Comparison of ENCODE assay signal across 9 cellular contexts in the genomic region with DNA sequence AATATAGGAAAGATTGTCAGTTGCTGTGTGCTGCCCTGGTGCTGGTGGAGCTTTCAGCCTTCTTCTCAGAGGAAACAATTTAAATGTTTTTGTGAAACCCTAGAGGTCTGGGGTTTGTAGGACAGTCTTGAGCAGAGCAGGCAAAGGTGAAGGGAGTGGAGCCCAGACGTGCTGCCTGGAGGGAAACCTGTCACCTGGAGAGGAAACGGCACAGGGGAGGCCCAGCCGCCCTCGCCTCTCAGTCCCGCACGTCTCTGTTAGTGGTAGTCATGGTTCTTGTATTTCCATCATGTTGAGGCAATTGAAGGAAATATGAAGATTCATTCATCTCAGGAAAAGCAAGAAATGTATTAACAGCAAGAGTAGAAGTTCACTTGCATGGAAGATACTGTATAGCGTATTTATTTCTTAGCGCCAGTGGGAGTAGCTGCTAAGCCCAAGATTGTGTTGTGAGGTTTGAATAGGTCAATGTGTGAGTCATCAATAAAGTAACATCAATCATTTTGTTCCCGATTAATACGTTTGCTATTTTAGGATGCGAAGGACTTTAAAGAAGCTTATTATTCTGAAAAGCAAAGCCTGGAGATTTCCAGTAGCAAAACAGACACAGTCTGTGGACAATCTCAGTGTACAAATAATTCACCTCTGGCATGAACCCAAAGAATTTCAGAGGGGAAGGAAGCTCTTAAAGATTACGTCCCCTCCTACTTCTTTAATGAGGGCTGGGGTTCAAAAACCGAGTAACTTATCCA.
DNase-seq lines count a peak whose midpoint lies in the region; ATAC-seq and TF ChIP-seq lines count a peak whose summit lies in the region.
"Had no signal": no experiment of that assay in that cellular context is flagged by ENCODE, and none has a peak within 500 bp of the region (broad histone marks: within the 10 kb centered on the region; RNA-seq: fewer than 3 reads in every experiment).

No MANE protein-coding gene starts in this region.

- H3K4me3 ChIP-seq in heart left ventricle (peak overlapping the region in 1 of 12 donors; percentile 5), upper lobe of right lung (no peak overlapping the region), MG63 (no peak overlapping the region)

- DNase-seq in heart left ventricle: no peak
- DNase-seq in cardiac septum (ENCODE audit: low spot score): no peak
- peak; percentile 44 for DNase-seq in activated naive CD4-positive, alpha-beta T cell treated with anti-CD3 and anti-CD28 coated beads, Interleukin-2, amount 50 U/mL, for 16 hours
- DNase-seq in mesenteric fat pad (ENCODE audit: low spot score): peak; percentile 72
- DNase-seq in upper lobe of right lung: peak; percentile 46
- DNase-seq in MG63: no peak
- no peak for DNase-seq in activated CD8-positive, alpha-beta memory T cell treated with anti-CD3 and anti-CD28 coated beads for 24 hours
- DNase-seq: KG1 had no signal

- H3K9me3 ChIP-seq in heart left ventricle: no peaks in the 10 kb centered on the region
- H3K9me3 ChIP-seq in upper lobe of right lung: no peaks in the 10 kb centered on the region
- no peaks in the 10 kb centered on the region for H3K9me3 ChIP-seq in MG63

- H3K36me3 ChIP-seq in heart left ventricle (no peaks in the 10 kb centered on the region), upper lobe of right lung (no peaks in the 10 kb centered on the region), MG63 (peaks cover 9% of the 10 kb centered on the region)

- H3K27me3 ChIP-seq in heart left ventricle (no peaks in the 10 kb centered on the region), upper lobe of right lung (no peaks in the 10 kb centered on the region), MG63 (no peaks in the 10 kb centered on the region)

- H3K27ac ChIP-seq in heart left ventricle (peak overlapping the region in 11 of 12 donors; percentile 0 to 98 (median 92)), upper lobe of right lung (peak overlapping the region; percentile 98)

- intact Hi-C loops in heart left ventricle (cut with DNase I): loop anchor here in 1 of 10 donors (5.0 kb wide), 1 partner anchor 35 kb away; no protein-coding TSS in a partner anchor
- intact Hi-C loops in cardiac septum (cut with DNase I): no loop called here
- intact Hi-C loops in upper lobe of right lung (cut with DNase I): no loop called here

- H3K4me1 ChIP-seq in heart left ventricle (peaks cover 51 to 100% (median 97%) of the 10 kb centered on the region in 12 donors), upper lobe of right lung (peaks cover 96% of the 10 kb centered on the region)

- 35 to 48% (median 40%) methylated on average over 13 of the region's 13 CpGs for WGBS in heart left ventricle, 4 donors

- TF ChIP-seq CTCF in heart left ventricle (IDR thresholded peaks at IDR 0.05): no peak
- no peak for TF ChIP-seq CTCF in upper lobe of right lung (IDR thresholded peaks at IDR 0.05)

- ATAC-seq in heart left ventricle (no peak), upper lobe of right lung (no peak), HG03159 (IDR thresholded peaks at IDR 0.05; ENCODE audit: unreplicated experiment) (no peak)

- TF ChIP-seq POLR2A in heart left ventricle (IDR thresholded peaks at IDR 0.05): no peak

Comparison
In these comparisons a context has a peak if more than half of its experiments do, and no peak if none do; other contexts are left out.
1. DNase-seq: peak in activated naive CD4-positive, alpha-beta T cell treated with anti-CD3 and anti-CD28 coated beads, Interleukin-2, amount 50 U/mL, for 16 hours (single experiment), mesenteric fat pad (single experiment) and upper lobe of right lung (single experiment); none in heart left ventricle (0 of 5), cardiac septum (single experiment), MG63 (single experiment) and activated CD8-positive, alpha-beta memory T cell treated with anti-CD3 and anti-CD28 coated beads for 24 hours (single experiment).